17 cellular contexts compared by ENCODE assay signal in the genomic region with DNA sequence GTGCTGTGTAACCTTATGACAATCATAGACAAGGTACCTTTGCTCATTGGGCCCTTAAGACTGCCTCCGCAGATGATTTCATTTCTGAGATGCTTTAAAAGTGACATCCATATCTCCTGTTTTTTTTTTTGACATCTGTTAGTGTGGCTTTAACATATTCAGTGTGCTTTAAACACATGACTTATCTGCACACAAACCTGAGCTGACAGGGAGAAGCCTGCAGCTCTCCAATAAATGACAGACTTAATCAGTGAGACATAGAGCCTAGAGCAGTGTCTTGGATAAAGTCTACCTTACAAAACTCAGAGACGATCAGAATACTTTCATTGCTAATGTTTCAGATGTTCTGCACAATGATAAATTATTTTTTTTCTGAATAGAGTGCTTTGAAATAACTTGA.
DNase-seq lines count a peak whose midpoint lies in the region; ATAC-seq and TF ChIP-seq lines count a peak whose summit lies in the region.
"Had no signal": no experiment of that assay in that cellular context is flagged by ENCODE, and none has a peak within 500 bp of the region (broad histone marks: within the 10 kb centered on the region; RNA-seq: fewer than 3 reads in every experiment).

No MANE protein-coding gene starts in this region.

- TF ChIP-seq CTCF in WERI-Rb-1 (IDR thresholded peaks at IDR 0.05; ENCODE audit: low read depth, low read length) (no peak), vagina (IDR thresholded peaks at IDR 0.05) (no peak)

- peaks cover 16% of the 10 kb centered on the region for H3K36me3 Mint-ChIP-seq in activated CD4-positive, alpha-beta T cell treated with anti-CD3 and anti-CD28 coated beads, Interleukin-2, amount 10 ng/mL, durations not matched to agents 24 days and 14 days (ENCODE audit: low read depth)
- peaks cover 3% of the 10 kb centered on the region for H3K36me3 Mint-ChIP-seq in activated CD4-positive, alpha-beta T cell treated with anti-CD3 and anti-CD28 coated beads for 36 hours (ENCODE audit: low read depth)

- H3K27ac Mint-ChIP-seq in activated CD4-positive, alpha-beta T cell treated with anti-CD3 and anti-CD28 coated beads, Interleukin-2, amount 10 ng/mL, durations not matched to agents 24 days and 14 days = no peak overlapping the region
- H3K27ac Mint-ChIP-seq in activated CD4-positive, alpha-beta T cell treated with anti-CD3 and anti-CD28 coated beads for 36 hours = no peak overlapping the region
- H3K27ac Mint-ChIP-seq: GM23338 had no signal

- no peak overlapping the region for H3K4me3 Mint-ChIP-seq in activated CD4-positive, alpha-beta T cell treated with anti-CD3 and anti-CD28 coated beads, Interleukin-2, amount 10 ng/mL, durations not matched to agents 24 days and 14 days
- H3K4me3 Mint-ChIP-seq in activated CD4-positive, alpha-beta T cell treated with anti-CD3 and anti-CD28 coated beads for 36 hours = no peak overlapping the region
- H3K4me3 Mint-ChIP-seq: CD4-positive, alpha-beta memory T cell; GM23338; H9 had no signal

- POLR2A ChIA-PET in activated CD4-positive, alpha-beta T cell treated with anti-CD3 and anti-CD28 coated beads for 36 hours (lab: Charles Lee) = no interaction called here

- peaks cover 4% of the 10 kb centered on the region for H3K4me1 ChIP-seq in vagina

- no peak for ATAC-seq in activated CD4-positive, alpha-beta T cell treated with anti-CD3 and anti-CD28 coated beads for 36 hours
- ATAC-seq: GM12878, GM23338, HCT116 had no signal

- TF ChIP-seq POLR2A in vagina (IDR thresholded peaks at IDR 0.05) = no peak

- no peaks in the 10 kb centered on the region for H3K27me3 ChIP-seq in WERI-Rb-1 (ENCODE audit: insufficient read depth, low read depth, severe bottlenecking)
- H3K27me3 ChIP-seq in vagina = no peaks in the 10 kb centered on the region

- CTCF ChIA-PET in activated CD4-positive, alpha-beta T cell treated with anti-CD3 and anti-CD28 coated beads for 36 hours (lab: Charles Lee) = interaction anchor here (1.6 to 3.2 kb wide), 3 partner anchors 8 to 42 kb away, joined by 3 to 19 read pairs (median 5); no protein-coding TSS in a partner anchor

- H3K27me3 Mint-ChIP-seq in activated CD4-positive, alpha-beta T cell treated with anti-CD3 and anti-CD28 coated beads, Interleukin-2, amount 10 ng/mL, durations not matched to agents 24 days and 14 days = no peaks in the 10 kb centered on the region
- no peaks in the 10 kb centered on the region for H3K27me3 Mint-ChIP-seq in activated CD4-positive, alpha-beta T cell treated with anti-CD3 and anti-CD28 coated beads for 36 hours
- H3K27me3 Mint-ChIP-seq: CD4-positive, alpha-beta memory T cell had no signal

- H3K9me3 ChIP-seq in WERI-Rb-1 (ENCODE audit: severe bottlenecking) = no peaks in the 10 kb centered on the region
- no peaks in the 10 kb centered on the region for H3K9me3 ChIP-seq in vagina

- peaks cover 34% of the 10 kb centered on the region for H3K4me1 Mint-ChIP-seq in activated CD4-positive, alpha-beta T cell treated with anti-CD3 and anti-CD28 coated beads, Interleukin-2, amount 10 ng/mL, durations not matched to agents 24 days and 14 days
- peaks cover 35% of the 10 kb centered on the region for H3K4me1 Mint-ChIP-seq in activated CD4-positive, alpha-beta T cell treated with anti-CD3 and anti-CD28 coated beads for 36 hours

- H3K4me3 ChIP-seq in WERI-Rb-1 (ENCODE audit: low read depth, low read length) (no peak overlapping the region), vagina (no peak overlapping the region)
- H3K4me3 ChIP-seq: GM12878, GM23338 had no signal

- H3K27ac ChIP-seq in WERI-Rb-1 (no peak overlapping the region), vagina (no peak overlapping the region)

- intact Hi-C loops in activated CD4-positive, alpha-beta T cell treated with anti-CD3 and anti-CD28 coated beads, Interleukin-2, amount 10 ng/mL, durations not matched to agents 24 days and 14 days (cut with micrococcal nuclease) = no loop called here
- intact Hi-C loops in activated CD4-positive, alpha-beta T cell treated with anti-CD3 and anti-CD28 coated beads for 36 hours (cut with DNase I, micrococcal nuclease) = no loop called here
- intact Hi-C loops in vagina (cut with DNase I) = no loop called here

- no peaks in the 10 kb centered on the region for H3K36me3 ChIP-seq in WERI-Rb-1
- H3K36me3 ChIP-seq in vagina = no peaks in the 10 kb centered on the region

- DNase-seq in activated CD4-positive, alpha-beta T cell treated with anti-CD3 and anti-CD28 coated beads, Interleukin-2, amount 10 ng/mL, durations not matched to agents 24 days and 14 days = peak; percentile 38
- no peak for DNase-seq in activated CD4-positive, alpha-beta T cell treated with anti-CD3 and anti-CD28 coated beads for 36 hours
- peak; percentile 91 for DNase-seq in SK-N-DZ (ENCODE audit: low spot score)
- peak; percentile 39 for DNase-seq in WERI-Rb-1
- no peak for DNase-seq in vagina (ENCODE audit: extremely low spot score in 2 of 2)
- DNase-seq in medulla oblongata (ENCODE audit: extremely low spot score) = no peak
- no peak for DNase-seq in inferior parietal cortex (ENCODE audit: extremely low spot score)
- DNase-seq: C1 segment of cervical spinal cord; Calu3; CD4-positive, alpha-beta memory T cell; COR-L47; DMS53; DMS79 treated with DMSO at 0.1 percent for 48 hours; H9 had no signal

- peaks cover 20% of the 10 kb centered on the region for H3K9me3 Mint-ChIP-seq in activated CD4-positive, alpha-beta T cell treated with anti-CD3 and anti-CD28 coated beads, Interleukin-2, amount 10 ng/mL, durations not matched to agents 24 days and 14 days
- H3K9me3 Mint-ChIP-seq in activated CD4-positive, alpha-beta T cell treated with anti-CD3 and anti-CD28 coated beads for 36 hours (ENCODE audit: low read depth) = peaks cover 7% of the 10 kb centered on the region
- H3K9me3 Mint-ChIP-seq: GM23338, H9 had no signal

Comparison
In these comparisons a context has a peak if more than half of its experiments do, and no peak if none do; other contexts are left out.
1. DNase-seq: peak in activated CD4-positive, alpha-beta T cell treated with anti-CD3 and anti-CD28 coated beads, Interleukin-2, amount 10 ng/mL, durations not matched to agents 24 days and 14 days (single experiment), SK-N-DZ (single experiment) and WERI-Rb-1 (single experiment); none in activated CD4-positive, alpha-beta T cell treated with anti-CD3 and anti-CD28 coated beads for 36 hours (single experiment), vagina (0 of 2), medulla oblongata (single experiment) and inferior parietal cortex (single experiment).